In genomic region chr14:61392297-61392696, GRCh38 we compare ENCODE assay signal across 10 cellular contexts.
"Had no signal": no experiment of that assay in that cellular context is flagged by ENCODE, and none has a peak within 500 bp of the region (broad histone marks: within the 10 kb centered on the region; RNA-seq: fewer than 3 reads in every experiment).

No MANE protein-coding gene starts in this region.

- ATAC-seq: left cardiac atrium; lower lobe of right lung; stimulated activated memory B cell treated with anti-CD40 and anti-IgM and Interleukin-4, amounts not matched to agents 10 μg/mL and 1 μg/mL and 100 μg/mL, for 72 hours had no signal

- H3K27ac Mint-ChIP-seq: activated naive CD4-positive, alpha-beta T cell treated with anti-CD3 and anti-CD28 coated beads for 36 hours; mesothelial cell of epicardium; stimulated activated memory B cell treated with anti-CD40 and anti-IgM and Interleukin-4, amounts not matched to agents 10 μg/mL and 1 μg/mL and 100 μg/mL, for 72 hours; type B pancreatic cell had no signal

- H3K36me3 Mint-ChIP-seq: mesothelial cell of epicardium; stimulated activated memory B cell treated with anti-CD40 and anti-IgM and Interleukin-4, amounts not matched to agents 10 μg/mL and 1 μg/mL and 100 μg/mL, for 72 hours had no signal

- H3K9me3 Mint-ChIP-seq: activated naive CD4-positive, alpha-beta T cell treated with anti-CD3 and anti-CD28 coated beads for 36 hours; mesothelial cell of epicardium; stimulated activated memory B cell treated with anti-CD40 and anti-IgM and Interleukin-4, amounts not matched to agents 10 μg/mL and 1 μg/mL and 100 μg/mL, for 72 hours; type B pancreatic cell had no signal

- H3K4me3 Mint-ChIP-seq: activated naive CD4-positive, alpha-beta T cell treated with anti-CD3 and anti-CD28 coated beads for 36 hours; mesothelial cell of epicardium; stimulated activated memory B cell treated with anti-CD40 and anti-IgM and Interleukin-4, amounts not matched to agents 10 μg/mL and 1 μg/mL and 100 μg/mL, for 72 hours; type B pancreatic cell had no signal

- H3K27me3 Mint-ChIP-seq: type B pancreatic cell had no signal

- DNase-seq: activated naive CD4-positive, alpha-beta T cell treated with anti-CD3 and anti-CD28 coated beads for 36 hours; anterior cingulate cortex; esophagus squamous epithelium; foreskin fibroblast; glutamatergic neuron; left cardiac atrium; lower lobe of right lung had no signal
